In genomic region chr7:155449880-155450557, GRCh38 we compare ENCODE assay signal across 17 cellular contexts. TPM values are rescaled to one million over a fixed set of nuclear protein-coding genes. Genes with fewer than 3 reads are reported as not detected.
DNase-seq lines count a peak whose midpoint lies in the region; FAIRE-seq and TF ChIP-seq lines count a peak whose summit lies in the region.
"Had no signal": no experiment of that assay in that cellular context is flagged by ENCODE, and none has a peak within 500 bp of the region (broad histone marks: within the 10 kb centered on the region; RNA-seq: fewer than 3 reads in every experiment).

No MANE protein-coding gene starts in this region.

- DNase-seq in SK-N-MC (ENCODE audit: low read depth, low spot score) (no peak), osteoblast (ENCODE audit: insufficient read length, low spot score, missing footprints) (peak; percentile 47), D721Med (ENCODE audit: insufficient read length, low spot score) (no peak), SHP77 treated with DMSO at 0.1 percent for 48 hours (lab: John Stamatoyannopoulos, UW) (no peak), immature natural killer cell (no peak), OCI-M1 (lab: John Stamatoyannopoulos, UW) (no peak)
- DNase-seq: DMS153, KBM-7, NCI-H1436, NCI-H2029 treated with DMSO at 0.1 percent for 48 hours, NCI-H524 treated with DMSO at 0.1 percent for 48 hours had no signal

- TF ChIP-seq CTCF in osteoblast (IDR thresholded peaks at IDR 0.05; ENCODE audit: extremely low read depth, low read depth, low read length) (no peak), D721Med (IDR thresholded peaks at IDR 0.05; ENCODE audit: insufficient read depth, missing control alignments) (no peak)

- H3K4me3 Mint-ChIP-seq in immature natural killer cell = no peak overlapping the region

- no peaks in the 10 kb centered on the region for H3K9me3 Mint-ChIP-seq in immature natural killer cell

- H3K4me1 ChIP-seq in ES-I3 (ENCODE audit: insufficient read depth, low read length) (no peaks in the 10 kb centered on the region; the same call in 1 of the 2 replicates), iPS-18a (ENCODE audit: control insufficient read depth, low read depth, low read length) (no peaks in the 10 kb centered on the region), osteoblast (ENCODE audit: insufficient read depth, low read length) (no peaks in the 10 kb centered on the region)

- H3K27ac ChIP-seq in SK-N-MC (no peak overlapping the region), iPS-18a (ENCODE audit: low read length) (no peak overlapping the region), osteoblast (ENCODE audit: low read depth, low read length) (no peak overlapping the region)
- H3K27ac ChIP-seq: HL-60, Peyer's patch had no signal

- H3K27ac Mint-ChIP-seq in immature natural killer cell = no peak overlapping the region

- H3K4me1 Mint-ChIP-seq in immature natural killer cell = peaks cover 0 to 6% of the 10 kb centered on the region in 2 donors

- FAIRE-seq in D721Med (lab: Jason Lieb, UNC) = no peak

- peak overlapping the region; percentile 40; the same call in 1 of the 2 replicates for H3K9ac ChIP-seq in ES-I3 (ENCODE audit: low read depth, low read length)
- H3K9ac ChIP-seq in SK-N-MC (ENCODE audit: insufficient read length) = no peak overlapping the region
- no peak overlapping the region for H3K9ac ChIP-seq in iPS-18a (ENCODE audit: low read length)
- H3K9ac ChIP-seq: SK-N-SH had no signal

- H3K9me3 ChIP-seq in ES-I3 (ENCODE audit: control insufficient read depth, insufficient read depth, low read length) (no peaks in the 10 kb centered on the region; the same call in 1 of the 2 replicates), SK-N-MC (ENCODE audit: low read depth, low read length) (no peaks in the 10 kb centered on the region), iPS-18a (ENCODE audit: control insufficient read depth, low read depth, low read length) (no peaks in the 10 kb centered on the region), osteoblast (ENCODE audit: low read depth, low read length) (no peaks in the 10 kb centered on the region)
- H3K9me3 ChIP-seq: Peyer's patch, SK-N-SH had no signal

- no peaks in the 10 kb centered on the region for H3K79me2 ChIP-seq in osteoblast (ENCODE audit: insufficient read depth, low read length)

- H3K27me3 ChIP-seq in iPS-18a (ENCODE audit: control insufficient read depth, insufficient read depth, low read length) (peaks cover 100% of the 10 kb centered on the region), osteoblast (ENCODE audit: insufficient read depth, low read length) (peaks cover 76% of the 10 kb centered on the region)

- peaks cover 16 to 32% (median 29%) of the 10 kb centered on the region in 3 donors for H3K27me3 Mint-ChIP-seq in immature natural killer cell (ENCODE audit: low read depth in 3 of 3)

- H3K4me3 ChIP-seq in SK-N-MC (peak overlapping the region; percentile 67), iPS-18a (ENCODE audit: low read length) (peak overlapping the region; percentile 34), osteoblast (ENCODE audit: insufficient read depth, low read length) (no peak overlapping the region)
- H3K4me3 ChIP-seq: Peyer's patch had no signal

- no peak overlapping the region for H3K4me2 ChIP-seq in osteoblast (ENCODE audit: insufficient read depth, low read length)
- H3K4me2 ChIP-seq: SK-N-SH had no signal

- no peak overlapping the region for H2AFZ ChIP-seq in osteoblast (ENCODE audit: low read length)

- H4K20me1 ChIP-seq in osteoblast (ENCODE audit: insufficient read depth, low read length) = no peaks in the 10 kb centered on the region

- no peaks in the 10 kb centered on the region for H3K36me3 ChIP-seq in ES-I3 (ENCODE audit: insufficient read depth, low read length)
- no peaks in the 10 kb centered on the region for H3K36me3 ChIP-seq in SK-N-MC (ENCODE audit: insufficient read depth, low read length)
- no peaks in the 10 kb centered on the region for H3K36me3 ChIP-seq in iPS-18a (ENCODE audit: control insufficient read depth, low read depth, low read length)
- no peaks in the 10 kb centered on the region for H3K36me3 ChIP-seq in osteoblast (ENCODE audit: insufficient read depth, low read length)
- H3K36me3 ChIP-seq: Peyer's patch had no signal

- H3K36me3 Mint-ChIP-seq in immature natural killer cell = no peaks in the 10 kb centered on the region

RNA-seq across cellular contexts. Expression of gene EN2, which starts 7.9 kb away (rescaled TPM):
- total RNA-seq in osteoblast = under 0.01 TPM in 1 of 2 replicates, not detected in the other
- not detected for polyA plus RNA-seq in immature natural killer cell
- total RNA-seq: Peyer's patch had no signal
- polyA plus RNA-seq: CD14-positive monocyte had no signal
